16 cellular contexts compared by ENCODE assay signal in the genomic region with DNA sequence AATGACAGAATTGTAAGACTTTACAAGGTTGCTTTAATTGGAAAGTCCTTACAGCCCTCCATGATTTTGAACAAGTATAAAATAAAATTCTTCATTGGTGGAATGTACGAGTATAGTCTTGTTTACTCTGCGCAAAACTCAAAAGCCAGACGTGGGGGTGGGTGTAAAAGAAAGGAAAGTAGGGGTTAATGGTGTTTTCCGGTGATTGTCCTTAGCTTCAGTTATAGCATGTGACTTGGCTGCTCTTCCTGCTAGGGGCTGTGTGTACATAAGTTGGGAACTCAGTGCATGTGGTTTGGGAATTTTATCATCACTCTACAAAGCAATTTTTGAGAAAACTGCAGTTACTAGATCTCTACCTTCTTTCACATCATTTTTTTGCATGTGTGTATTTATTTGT.
A peak's percentile ranks its signal among the peaks of the same experiment; 100 is the strongest.
DNase-seq lines count a peak whose midpoint lies in the region; ATAC-seq and TF ChIP-seq lines count a peak whose summit lies in the region.
"Had no signal": no experiment of that assay in that cellular context is flagged by ENCODE, and none has a peak within 500 bp of the region (broad histone marks: within the 10 kb centered on the region; RNA-seq: fewer than 3 reads in every experiment).

No MANE protein-coding gene starts in this region.

- H3K4me1 ChIP-seq in right cardiac atrium (ENCODE audit: control insufficient read depth, insufficient read depth, low read length) = peaks cover 8% of the 10 kb centered on the region
- H3K4me1 ChIP-seq in uterus = peaks cover 0 to 8% of the 10 kb centered on the region in 2 donors

- no peak overlapping the region for H3K4me3 ChIP-seq in right cardiac atrium (ENCODE audit: low read length)
- no peak overlapping the region for H3K4me3 ChIP-seq in uterus
- no peak overlapping the region for H3K4me3 ChIP-seq in coronary artery
- H3K4me3 ChIP-seq: GM23338 had no signal

- ATAC-seq in right cardiac atrium (peak; percentile 61 to 80), Right ventricle myocardium inferior (no peak), left lobe of liver (peak; percentile 43), SK-N-SH treated with all-trans-retinoic acid at 6 μM for 48 hours (no peak)
- ATAC-seq: CD8-positive, alpha-beta T cell; GM23338 had no signal

- no peak for DNase-seq in right cardiac atrium
- DNase-seq in Right ventricle myocardium inferior (ENCODE audit: missing footprints) = no peak
- DNase-seq in dermis microvascular lymphatic vessel endothelial cell (ENCODE audit: low read depth in 2 of 2) = peak; percentile 95 to 99
- DNase-seq in left lobe of liver (ENCODE audit: low spot score) = no peak
- DNase-seq in uterus = no peak
- DNase-seq in coronary artery (ENCODE audit: low spot score) = no peak
- no peak for DNase-seq in activated CD4-positive, CD25-positive, alpha-beta regulatory T cell treated with anti-CD3 and anti-CD28 coated beads, Interleukin-2, amount 50 U/mL, for 72 hours
- DNase-seq: CD8-positive, alpha-beta T cell; COR-L47; DMS153; DMS79 treated with DMSO at 0.1 percent for 48 hours; GDM1; H7 had no signal

- 46% methylated on average over 4 of the region's 4 CpGs for WGBS in right cardiac atrium

- no peaks in the 10 kb centered on the region for H3K27me3 ChIP-seq in right cardiac atrium (ENCODE audit: control insufficient read depth, insufficient read depth)
- no peaks in the 10 kb centered on the region for H3K27me3 ChIP-seq in uterus

- TF ChIP-seq POLR2A in uterus (IDR thresholded peaks at IDR 0.05) = no peak

- no peak overlapping the region for H3K27ac ChIP-seq in right cardiac atrium (ENCODE audit: low read length)
- H3K27ac ChIP-seq in uterus = peak overlapping the region in 1 of 2 donors; percentile 7
- no peak overlapping the region for H3K27ac ChIP-seq in coronary artery
- H3K27ac ChIP-seq: 22Rv1 had no signal

- no peaks in the 10 kb centered on the region for H3K36me3 ChIP-seq in uterus

- intact Hi-C loops in right cardiac atrium (cut with DNase I) = no loop called here
- intact Hi-C loops in Right ventricle myocardium inferior (cut with DNase I) = no loop called here
- intact Hi-C loops in uterus (cut with DNase I; ENCODE audit: low total_unique reads) = no loop called here

- no peaks in the 10 kb centered on the region for H3K9me3 ChIP-seq in right cardiac atrium (ENCODE audit: control insufficient read depth, low read length)
- no peaks in the 10 kb centered on the region for H3K9me3 ChIP-seq in uterus

- TF ChIP-seq CTCF in uterus (IDR thresholded peaks at IDR 0.05) (no peak), coronary artery (IDR thresholded peaks at IDR 0.05) (no peak)

TF ChIP-seq in SK-N-SH treated with all-trans-retinoic acid at 6 μM for 48 hours, 23 proteins besides CTCF, POLR2A, EP300 and RAD21:
- TF ChIP-seq, protein P1, sequence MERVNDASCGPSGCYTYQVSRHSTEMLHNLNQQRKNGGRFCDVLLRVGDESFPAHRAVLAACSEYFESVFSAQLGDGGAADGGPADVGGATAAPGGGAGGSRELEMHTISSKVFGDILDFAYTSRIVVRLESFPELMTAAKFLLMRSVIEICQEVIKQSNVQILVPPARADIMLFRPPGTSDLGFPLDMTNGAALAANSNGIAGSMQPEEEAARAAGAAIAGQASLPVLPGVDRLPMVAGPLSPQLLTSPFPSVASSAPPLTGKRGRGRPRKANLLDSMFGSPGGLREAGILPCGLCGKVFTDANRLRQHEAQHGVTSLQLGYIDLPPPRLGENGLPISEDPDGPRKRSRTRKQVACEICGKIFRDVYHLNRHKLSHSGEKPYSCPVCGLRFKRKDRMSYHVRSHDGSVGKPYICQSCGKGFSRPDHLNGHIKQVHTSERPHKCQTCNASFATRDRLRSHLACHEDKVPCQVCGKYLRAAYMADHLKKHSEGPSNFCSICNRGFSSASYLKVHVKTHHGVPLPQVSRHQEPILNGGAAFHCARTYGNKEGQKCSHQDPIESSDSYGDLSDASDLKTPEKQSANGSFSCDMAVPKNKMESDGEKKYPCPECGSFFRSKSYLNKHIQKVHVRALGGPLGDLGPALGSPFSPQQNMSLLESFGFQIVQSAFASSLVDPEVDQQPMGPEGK (CRISPR knock-in tag; IDR thresholded peaks at IDR 0.05; ENCODE audit: borderline replicate concordance) = no peak
- TF ChIP-seq TCF4 (CRISPR knock-in tag; IDR thresholded peaks at IDR 0.05; ENCODE audit: borderline replicate concordance) = no peak
- no peak for TF ChIP-seq TOX (CRISPR knock-in tag; IDR thresholded peaks at IDR 0.05; ENCODE audit: borderline replicate concordance)
- TF ChIP-seq ZC3H10 (CRISPR knock-in tag; IDR thresholded peaks at IDR 0.05) = no peak
- no peak for TF ChIP-seq PPARA (CRISPR knock-in tag; IDR thresholded peaks at IDR 0.05; ENCODE audit: borderline replicate concordance)
- TF ChIP-seq ESRRG (CRISPR knock-in tag; IDR thresholded peaks at IDR 0.05) = no peak

Comparison
In these comparisons a context has a peak if more than half of its experiments do, and no peak if none do; other contexts are left out.
1. ATAC-seq: peak in right cardiac atrium (2 of 2) and left lobe of liver (single experiment); none in Right ventricle myocardium inferior (single experiment) and SK-N-SH treated with all-trans-retinoic acid at 6 μM for 48 hours (single experiment).
2. DNase-seq: peak in dermis microvascular lymphatic vessel endothelial cell (2 of 2); none in right cardiac atrium (0 of 3), Right ventricle myocardium inferior (single experiment), left lobe of liver (single experiment), uterus (0 of 2), coronary artery (single experiment) and activated CD4-positive, CD25-positive, alpha-beta regulatory T cell treated with anti-CD3 and anti-CD28 coated beads, Interleukin-2, amount 50 U/mL, for 72 hours (single experiment).